1 cellular context compared by ENCODE assay signal in genomic region chr15:32898414-32898813, GRCh38.
TF ChIP-seq lines count a peak whose summit lies in the region.

No MANE protein-coding gene starts in this region.

TF ChIP-seq in WTC11, 78 proteins besides CTCF, POLR2A, EP300 and RAD21 (continued from another document):
- no peak for TF ChIP-seq ZNF281 (CRISPR knock-in tag; IDR thresholded peaks at IDR 0.05)
- TF ChIP-seq ARID4B (CRISPR knock-in tag; IDR thresholded peaks at IDR 0.05; ENCODE audit: borderline replicate concordance): no peak
- no peak for TF ChIP-seq ATF6 (CRISPR knock-in tag; IDR thresholded peaks at IDR 0.05)
- TF ChIP-seq ZNF121 (CRISPR knock-in tag; IDR thresholded peaks at IDR 0.05): no peak
- no peak for TF ChIP-seq SMAD3 (CRISPR knock-in tag; IDR thresholded peaks at IDR 0.05; ENCODE audit: borderline replicate concordance)
- TF ChIP-seq USF2 (CRISPR knock-in tag; IDR thresholded peaks at IDR 0.05): no peak
- no peak for TF ChIP-seq ZNF671 (CRISPR knock-in tag; IDR thresholded peaks at IDR 0.05)
- no peak for TF ChIP-seq ZNF317 (CRISPR knock-in tag; IDR thresholded peaks at IDR 0.05; ENCODE audit: borderline replicate concordance, low read depth)
